In the genomic region with DNA sequence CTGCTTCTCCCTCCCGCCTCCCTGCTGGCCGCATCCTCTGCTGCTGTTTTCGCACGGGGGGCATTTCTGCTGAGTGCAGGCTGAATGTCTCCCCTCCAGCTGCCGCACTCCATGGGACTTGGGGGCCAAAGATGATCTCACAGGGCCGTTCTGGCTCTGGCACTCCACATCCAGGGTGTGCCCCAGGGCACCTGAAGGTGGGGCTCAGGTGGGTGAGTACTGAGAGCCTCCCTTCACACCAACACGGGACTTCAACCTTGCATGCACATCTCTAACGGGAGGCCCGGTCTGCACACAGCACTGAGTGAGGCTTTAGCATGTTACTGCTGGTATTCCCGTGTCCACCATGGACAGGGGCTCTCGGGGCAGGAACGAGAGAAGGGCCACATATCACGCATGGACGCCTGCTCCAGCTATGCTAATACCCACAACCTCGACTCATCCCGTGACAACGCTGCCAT, we compare ENCODE assay signal across 17 cellular contexts.
DNase-seq lines count a peak whose midpoint lies in the region; ATAC-seq and TF ChIP-seq lines count a peak whose summit lies in the region.
"Had no signal": no experiment of that assay in that cellular context is flagged by ENCODE, and none has a peak within 500 bp of the region (broad histone marks: within the 10 kb centered on the region; RNA-seq: fewer than 3 reads in every experiment).

No MANE protein-coding gene starts in this region.

- WGBS in heart right ventricle, 2 donors, result 89% methylated on average over 17 of the region's 17 CpGs
- 92 to 94% methylated on average over 17 of the region's 17 CpGs for WGBS in aorta, 2 donors

- H3K9me3 ChIP-seq in heart right ventricle, result no peaks in the 10 kb centered on the region
- no peaks in the 10 kb centered on the region for H3K9me3 ChIP-seq in left lung
- no peaks in the 10 kb centered on the region for H3K9me3 ChIP-seq in aorta (ENCODE audit: control insufficient read depth, low read length)

- no peaks in the 10 kb centered on the region for H3K36me3 ChIP-seq in heart right ventricle
- H3K36me3 ChIP-seq in left lung, result no peaks in the 10 kb centered on the region
- no peaks in the 10 kb centered on the region for H3K36me3 ChIP-seq in aorta (ENCODE audit: control insufficient read depth in 1 of 2, insufficient read depth in 2 of 2, low read length in 1 of 2)

- no peak overlapping the region for H3K27ac Mint-ChIP-seq in activated B cell treated with CpG ODN at 0.5 μM for 24 hours
- H3K27ac Mint-ChIP-seq: activated naive CD8-positive, alpha-beta T cell treated with anti-CD3 and anti-CD28 coated beads, Interleukin-2, amount 50 U/mL, for 24 hours had no signal

- peaks cover 4% of the 10 kb centered on the region for H3K27me3 Mint-ChIP-seq in activated B cell treated with CpG ODN at 0.5 μM for 24 hours

- DNase-seq in Right ventricle myocardium superior (peak; percentile 29), heart right ventricle (no peak), activated B cell treated with CpG ODN at 0.5 μM for 24 hours (peak; percentile 8), left lung (peak; percentile 26 to 46), aorta (peak; percentile 34 to 51), NCI-H1436 (lab: John Stamatoyannopoulos, UW) (no peak), NCI-H524 (lab: John Stamatoyannopoulos, UW) (no peak)
- DNase-seq: activated CD4-positive, alpha-beta T cell treated with anti-CD3 and anti-CD28 coated beads, Interleukin-2, amount 50 U/mL, for 4 hours; activated naive CD8-positive, alpha-beta T cell treated with anti-CD3 and anti-CD28 coated beads, Interleukin-2, amount 50 U/mL, for 24 hours; activated T-cell treated with anti-CD3 and anti-CD28 coated beads for 4 hours; cortex of kidney; DMS79; NCI-H1105; NCI-H2107; NCI-H510A had no signal

- no peaks in the 10 kb centered on the region for H3K36me3 Mint-ChIP-seq in activated B cell treated with CpG ODN at 0.5 μM for 24 hours (ENCODE audit: low read depth)

- no peaks in the 10 kb centered on the region for H3K9me3 Mint-ChIP-seq in activated B cell treated with CpG ODN at 0.5 μM for 24 hours
- H3K9me3 Mint-ChIP-seq: activated naive CD8-positive, alpha-beta T cell treated with anti-CD3 and anti-CD28 coated beads, Interleukin-2, amount 50 U/mL, for 24 hours had no signal

- intact Hi-C loops in Right ventricle myocardium superior (cut with DNase I), result no loop called here
- intact Hi-C loops in heart right ventricle (cut with DNase I), result no loop called here
- intact Hi-C loops in activated B cell treated with CpG ODN at 0.5 μM for 24 hours (cut with micrococcal nuclease), result no loop called here
- intact Hi-C loops in left lung (cut with DNase I), result no loop called here
- intact Hi-C loops in aorta (cut with DNase I), result no loop called here

- H3K4me3 ChIP-seq in heart right ventricle (no peak overlapping the region), left lung (no peak overlapping the region), aorta (ENCODE audit: low read length in 2 of 2) (no peak overlapping the region)

- TF ChIP-seq CTCF in heart right ventricle (IDR thresholded peaks at IDR 0.05) (no peak), activated B cell treated with CpG ODN at 0.5 μM for 24 hours (IDR thresholded peaks at IDR 0.05) (no peak), left lung (IDR thresholded peaks at IDR 0.05) (no peak)

- ATAC-seq in Right ventricle myocardium superior (ENCODE audit: poor library complexity) (no peak), heart right ventricle (no peak), activated B cell treated with CpG ODN at 0.5 μM for 24 hours (ENCODE audit: low read depth) (no peak), left lung (no peak), aorta (ENCODE audit: low FRiP score) (no peak)
- ATAC-seq: activated naive CD8-positive, alpha-beta T cell treated with anti-CD3 and anti-CD28 coated beads, Interleukin-2, amount 50 U/mL, for 24 hours had no signal

- H3K4me1 Mint-ChIP-seq in activated B cell treated with CpG ODN at 0.5 μM for 24 hours, result no peaks in the 10 kb centered on the region

- POLR2A ChIA-PET in activated B cell treated with CpG ODN at 0.5 μM for 24 hours (lab: Charles Lee), result no interaction called here

- peaks cover 0 to 24% (median 8%) of the 10 kb centered on the region in 7 donors for H3K27me3 ChIP-seq in heart right ventricle
- H3K27me3 ChIP-seq in left lung, result peaks cover 0 to 4% of the 10 kb centered on the region in 2 donors
- no peaks in the 10 kb centered on the region for H3K27me3 ChIP-seq in aorta (ENCODE audit: control insufficient read depth in 1 of 2, insufficient read depth in 2 of 2, low read length in 1 of 2)

- H3K4me3 Mint-ChIP-seq in activated B cell treated with CpG ODN at 0.5 μM for 24 hours, result no peak overlapping the region
- H3K4me3 Mint-ChIP-seq: activated naive CD8-positive, alpha-beta T cell treated with anti-CD3 and anti-CD28 coated beads, Interleukin-2, amount 50 U/mL, for 24 hours had no signal

- CTCF ChIA-PET in activated B cell treated with CpG ODN at 0.5 μM for 24 hours (lab: Charles Lee), result no interaction called here

- H3K27ac ChIP-seq in heart right ventricle (no peak overlapping the region), left lung (no peak overlapping the region), aorta (ENCODE audit: low read depth in 1 of 2, low read length in 2 of 2) (no peak overlapping the region)
- H3K27ac ChIP-seq: HL-60, RWPE1 had no signal

- H3K4me1 ChIP-seq in heart right ventricle (peaks cover 0 to 7% (median 0%) of the 10 kb centered on the region in 9 donors), left lung (peaks cover 9 to 14% of the 10 kb centered on the region in 2 donors), aorta (ENCODE audit: control insufficient read depth in 1 of 2, insufficient read depth in 2 of 2, low read length in 2 of 2) (no peaks in the 10 kb centered on the region)

Comparison
In these comparisons a context has a peak if more than half of its experiments do, and no peak if none do; other contexts are left out.
1. DNase-seq: peak in Right ventricle myocardium superior (single experiment), activated B cell treated with CpG ODN at 0.5 μM for 24 hours (single experiment), left lung (2 of 2) and aorta (2 of 2); none in heart right ventricle (0 of 2), NCI-H1436 (single experiment) and NCI-H524 (0 of 2).